In the genomic region with DNA sequence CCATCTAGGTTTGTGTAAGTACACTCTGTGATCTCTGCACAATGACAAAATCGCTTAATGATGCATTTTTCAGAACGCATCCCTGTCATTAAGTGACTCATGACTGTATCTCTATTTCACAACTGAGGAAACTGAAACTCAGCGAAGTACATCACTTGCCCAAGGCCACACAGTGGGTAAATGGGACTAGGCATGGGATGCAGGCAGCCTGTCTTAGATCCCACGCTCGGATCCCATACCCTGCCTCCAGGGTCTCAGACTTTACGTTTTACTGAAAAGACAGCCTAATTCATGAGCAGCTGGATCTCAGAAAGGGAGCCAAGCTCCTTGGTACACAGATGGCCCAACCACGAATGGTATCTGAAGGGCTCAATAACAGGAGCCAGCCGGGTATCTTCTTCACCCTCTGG, we compare ENCODE assay signal across 10 cellular contexts. TPM values are rescaled to one million over a fixed set of nuclear protein-coding genes. Genes with fewer than 3 reads are reported as not detected.
DNase-seq lines count a peak whose midpoint lies in the region; ATAC-seq and TF ChIP-seq lines count a peak whose summit lies in the region.
"Had no signal": no experiment of that assay in that cellular context is flagged by ENCODE, and none has a peak within 500 bp of the region (broad histone marks: within the 10 kb centered on the region; RNA-seq: fewer than 3 reads in every experiment).

No MANE protein-coding gene starts in this region.

- no peaks in the 10 kb centered on the region for H3K27me3 ChIP-seq in neutrophil
- H3K27me3 ChIP-seq in lower lobe of right lung (ENCODE audit: low read depth), result no peaks in the 10 kb centered on the region

- H3K4me3 ChIP-seq in neutrophil (ENCODE audit: low read depth in 1 of 2, low read length in 1 of 2) (no peak overlapping the region), lower lobe of right lung (no peak overlapping the region)

- H3K4me3 Mint-ChIP-seq in IgD-negative memory B cell, result peak overlapping the region in 3 of 4 donors; percentile 24 to 93 (median 70)
- H3K4me3 Mint-ChIP-seq in effector memory CD8-positive, alpha-beta T cell, result peak overlapping the region in 1 of 2 donors; percentile 31

- no peaks in the 10 kb centered on the region for H3K27me3 Mint-ChIP-seq in IgD-negative memory B cell
- H3K27me3 Mint-ChIP-seq in effector memory CD8-positive, alpha-beta T cell, result no peaks in the 10 kb centered on the region

- H3K36me3 Mint-ChIP-seq in IgD-negative memory B cell, result no peaks in the 10 kb centered on the region
- H3K36me3 Mint-ChIP-seq in effector memory CD8-positive, alpha-beta T cell (ENCODE audit: insufficient read depth), result peaks cover 19% of the 10 kb centered on the region

- H3K4me1 ChIP-seq in neutrophil (ENCODE audit: control insufficient read depth in 1 of 2, insufficient read depth in 1 of 2, low read depth in 1 of 2, low read length in 1 of 2) (peaks cover 41 to 43% of the 10 kb centered on the region in 2 experiments), lower lobe of right lung (peaks cover 29% of the 10 kb centered on the region)

- intact Hi-C loops in lower lobe of right lung (cut with DNase I), result no loop called here

- H3K4me1 Mint-ChIP-seq in IgD-negative memory B cell, result peaks cover 30 to 31% (median 31%) of the 10 kb centered on the region in 3 donors
- H3K4me1 Mint-ChIP-seq in effector memory CD8-positive, alpha-beta T cell (ENCODE audit: low read depth in 2 of 2), result peaks cover 19% of the 10 kb centered on the region in 2 donors

- TF ChIP-seq POLR2A in GM15510 (IDR thresholded peaks at IDR 0.05; ENCODE audit: borderline replicate concordance, extremely low read depth, insufficient read length), result peak; percentile 8

- H3K9me3 Mint-ChIP-seq in IgD-negative memory B cell, result peaks cover 0 to 4% (median 0%) of the 10 kb centered on the region in 3 donors
- H3K9me3 Mint-ChIP-seq in effector memory CD8-positive, alpha-beta T cell, result no peaks in the 10 kb centered on the region
- H3K9me3 Mint-ChIP-seq: H9 had no signal

- H3K9me3 ChIP-seq in neutrophil (no peaks in the 10 kb centered on the region), lower lobe of right lung (no peaks in the 10 kb centered on the region)

- TF ChIP-seq CTCF in neutrophil (IDR thresholded peaks at IDR 0.05) (no peak), lower lobe of right lung (IDR thresholded peaks at IDR 0.05) (no peak)

- no peak for ATAC-seq in lower lobe of right lung
- no peak for ATAC-seq in effector memory CD8-positive, alpha-beta T cell (replicated peaks)

- H3K27ac ChIP-seq in neutrophil (peak overlapping the region; percentile 33), lower lobe of right lung (no peak overlapping the region)

- peak overlapping the region; percentile 43 to 97 (median 88) for H3K27ac Mint-ChIP-seq in IgD-negative memory B cell
- no peak overlapping the region for H3K27ac Mint-ChIP-seq in effector memory CD8-positive, alpha-beta T cell

- DNase-seq in activated T-cell treated with anti-CD3 and anti-CD28 coated beads, Interleukin-2, amount 50 U/mL, for 48 hours, result peak; percentile 38 to 45
- DNase-seq in lower lobe of right lung, result no peak
- no peak for DNase-seq in effector memory CD8-positive, alpha-beta T cell
- DNase-seq in stimulated activated CD4-positive, alpha-beta T cell treated with anti-CD3 and anti-CD28 coated beads, Interleukin-15, amount 100 ng/mL, for 24 hours, result no peak
- DNase-seq: activated effector memory CD4-positive, alpha-beta T cell treated with anti-CD3 and anti-CD28 coated beads, Interleukin-2, amount 50 U/mL, for 16 hours; H9; mesendoderm had no signal

- H3K36me3 ChIP-seq in neutrophil, result no peaks in the 10 kb centered on the region
- H3K36me3 ChIP-seq in lower lobe of right lung, result no peaks in the 10 kb centered on the region

RNA-seq across cellular contexts. Expression of a gene that starts 2.4 kb away (rescaled TPM):
- polyA plus RNA-seq in IgD-negative memory B cell, result 64.3 TPM
- 98.1 TPM for total RNA-seq in lower lobe of right lung

RNA-seq across cellular contexts. Expression of a gene that starts 25.7 kb away (rescaled TPM):
- 4.9 TPM for polyA plus RNA-seq in IgD-negative memory B cell
- total RNA-seq in lower lobe of right lung, result 27.1 TPM

RNA-seq across cellular contexts. Expression of a gene that starts 41.1 kb away (rescaled TPM):
- polyA plus RNA-seq in IgD-negative memory B cell, result 14.1 TPM
- 24.4 TPM for total RNA-seq in lower lobe of right lung

RNA-seq across cellular contexts. Expression of a gene that starts 44.1 kb away (rescaled TPM):
- polyA plus RNA-seq in IgD-negative memory B cell, result not detected
- total RNA-seq in lower lobe of right lung, result 0.30 TPM

Comparison
In these comparisons a context has a peak if more than half of its experiments do, and no peak if none do; other contexts are left out.
1. H3K27ac Mint-ChIP-seq: peak in IgD-negative memory B cell (3 of 3); none in effector memory CD8-positive, alpha-beta T cell (0 of 2).
2. DNase-seq: peak in activated T-cell treated with anti-CD3 and anti-CD28 coated beads, Interleukin-2, amount 50 U/mL, for 48 hours (2 of 2); none in lower lobe of right lung (single experiment), effector memory CD8-positive, alpha-beta T cell (0 of 3) and stimulated activated CD4-positive, alpha-beta T cell treated with anti-CD3 and anti-CD28 coated beads, Interleukin-15, amount 100 ng/mL, for 24 hours (single experiment).